ENCODE assay signal across 8 cellular contexts in the genomic region with DNA sequence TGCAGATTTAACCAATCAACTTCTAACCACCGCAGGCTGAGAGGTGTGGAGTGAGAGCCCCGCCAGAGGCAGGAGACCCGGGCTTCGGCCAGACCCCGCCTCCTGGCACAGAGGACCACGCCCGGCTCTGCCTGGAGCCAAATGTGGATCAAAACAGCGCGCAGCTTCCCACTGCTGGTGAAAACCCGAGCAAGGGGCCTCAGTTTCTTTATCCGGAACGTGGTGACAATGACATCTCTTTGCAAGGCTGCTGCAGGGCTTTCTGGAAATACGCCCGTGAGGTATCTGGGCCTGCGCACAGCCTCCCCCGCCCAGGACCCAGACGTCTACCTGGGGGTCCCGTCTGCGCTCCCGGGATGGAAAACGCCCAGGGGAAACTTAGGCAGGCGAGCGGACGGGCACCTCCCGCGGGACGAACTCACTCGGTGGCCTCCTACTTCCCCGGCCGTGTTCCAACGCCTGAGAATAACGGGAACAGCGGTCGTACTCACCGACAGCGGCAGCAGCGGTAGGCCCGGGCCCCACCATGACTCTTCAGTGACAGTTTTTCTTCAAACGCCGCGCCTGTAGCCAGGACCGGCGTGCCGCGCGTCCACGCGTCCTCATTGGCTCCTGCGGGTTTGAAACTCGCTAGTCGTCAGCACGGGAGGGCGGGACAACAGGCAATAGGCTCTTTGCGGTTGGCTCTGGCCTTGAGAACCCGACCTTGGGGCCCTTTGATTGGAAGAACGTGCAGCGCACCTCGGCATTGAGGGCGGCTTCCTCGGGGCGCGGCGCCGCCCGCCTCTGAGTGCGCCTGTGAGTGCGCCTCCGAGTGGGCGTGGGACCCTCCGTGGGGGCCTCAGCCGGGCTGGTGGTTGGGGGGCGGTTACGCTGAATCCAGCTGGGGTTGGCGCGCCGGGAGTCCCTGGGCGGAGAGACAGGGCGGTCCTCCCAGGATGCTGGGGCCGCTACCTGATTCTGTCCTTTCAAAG. TPM values are rescaled to one million over a fixed set of nuclear protein-coding genes. Genes with fewer than 3 reads are reported as not detected.
A peak's percentile ranks its signal among the peaks of the same experiment; 100 is the strongest.
DNase-seq lines count a peak whose midpoint lies in the region; ATAC-seq and TF ChIP-seq lines count a peak whose summit lies in the region.

A gene with protein sequence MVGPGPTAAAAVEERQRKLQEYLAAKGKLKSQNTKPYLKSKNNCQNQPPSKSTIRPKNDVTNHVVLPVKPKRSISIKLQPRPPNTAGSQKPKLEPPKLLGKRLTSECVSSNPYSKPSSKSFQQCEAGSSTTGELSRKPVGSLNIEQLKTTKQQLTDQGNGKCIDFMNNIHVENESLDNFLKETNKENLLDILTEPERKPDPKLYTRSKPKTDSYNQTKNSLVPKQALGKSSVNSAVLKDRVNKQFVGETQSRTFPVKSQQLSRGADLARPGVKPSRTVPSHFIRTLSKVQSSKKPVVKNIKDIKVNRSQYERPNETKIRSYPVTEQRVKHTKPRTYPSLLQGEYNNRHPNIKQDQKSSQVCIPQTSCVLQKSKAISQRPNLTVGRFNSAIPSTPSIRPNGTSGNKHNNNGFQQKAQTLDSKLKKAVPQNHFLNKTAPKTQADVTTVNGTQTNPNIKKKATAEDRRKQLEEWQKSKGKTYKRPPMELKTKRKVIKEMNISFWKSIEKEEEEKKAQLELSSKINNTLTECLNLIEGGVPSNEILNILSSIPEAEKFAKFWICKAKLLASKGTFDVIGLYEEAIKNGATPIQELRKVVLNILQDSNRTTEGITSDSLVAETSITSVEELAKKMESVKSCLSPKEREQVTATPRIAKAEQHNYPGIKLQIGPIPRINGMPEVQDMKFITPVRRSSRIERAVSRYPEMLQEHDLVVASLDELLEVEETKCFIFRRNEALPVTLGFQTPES (minus strand): TSS at position 539 of the 974 bp plus-strand sequence. CDS start 11 bp downstream, at position 528.

- H3K4me1 ChIP-seq in smooth muscle cell (ENCODE audit: low read depth): peaks cover 9% of the 10 kb centered on the region

- peaks cover 3% of the 10 kb centered on the region for H3F3A ChIP-seq in smooth muscle cell (ENCODE audit: low read depth)

- DNase-seq in AG08395 (ENCODE audit: low spot score): peak; percentile 99
- DNase-seq in NCI-H226: peak; percentile 99
- DNase-seq in cardiac fibroblast (ENCODE audit: low read depth in 2 of 2): peak; percentile 98 to 99
- DNase-seq in iPS-NIHi7 (ENCODE audit: extremely low spot score): peak; percentile 99
- DNase-seq in smooth muscle cell (lab: John Stamatoyannopoulos, UW; ENCODE audit: unreplicated experiment): peak; percentile 78

- H3K4me3 ChIP-seq in WI38 (ENCODE audit: low read depth, low read length) (peak within 1 kb of the TSS; percentile 80), cardiac fibroblast (replicated peaks in 1 of 2; ENCODE audit: low read depth in 2 of 2, low read length in 2 of 2) (peak within 1 kb of the TSS; percentile 79 to 82), smooth muscle cell (peak within 1 kb of the TSS; percentile 94)

- no peak within 1 kb of the TSS for H3K27ac ChIP-seq in smooth muscle cell (ENCODE audit: low read depth)

- no peak for TF ChIP-seq CTCF in WI38 (IDR thresholded peaks at IDR 0.05; ENCODE audit: low read depth, low read length)
- TF ChIP-seq CTCF in cardiac fibroblast (IDR thresholded peaks at IDR 0.05; ENCODE audit: low read depth, low read length): no peak
- TF ChIP-seq CTCF in smooth muscle cell (IDR thresholded peaks at IDR 0.05; ENCODE audit: borderline replicate concordance, insufficient read depth, poor library complexity, severe bottlenecking): no peak

- H3K4me2 ChIP-seq in smooth muscle cell: peak within 1 kb of the TSS; percentile 91

- no peaks in the 10 kb centered on the region for H3K9me3 ChIP-seq in smooth muscle cell (replicated peaks; ENCODE audit: low read depth)

- no peaks in the 10 kb centered on the region for H3K27me3 ChIP-seq in smooth muscle cell (ENCODE audit: low read depth)

- no peaks in the 10 kb centered on the region for H4K20me1 ChIP-seq in smooth muscle cell (ENCODE audit: low read depth)

- H3K9ac ChIP-seq in smooth muscle cell (ENCODE audit: low read depth): peak within 1 kb of the TSS; percentile 49

- under 1% methylated on average over 78 of the region's 79 CpGs for WGBS in smooth muscle cell (ENCODE audit: low lambda C conversion rate)

- H3K79me2 ChIP-seq in smooth muscle cell (ENCODE audit: low read depth): peaks cover 27% of the 10 kb centered on the region

- ATAC-seq in GM19023 (IDR thresholded peaks at IDR 0.05; ENCODE audit: unreplicated experiment) (peak; percentile 99), HG03196 (IDR thresholded peaks at IDR 0.05; ENCODE audit: unreplicated experiment) (peak; percentile 98)

- H2AFZ ChIP-seq in smooth muscle cell (ENCODE audit: low read depth): peak within 1 kb of the TSS; percentile 86

- H3K36me3 ChIP-seq in smooth muscle cell (ENCODE audit: low read depth): no peaks in the 10 kb centered on the region

RNA-seq across cellular contexts. Expression of the gene that starts here (rescaled TPM):
- total RNA-seq in smooth muscle cell: 7.8 and 16.7 TPM in 2 replicates
- 5.1 and 6.6 TPM in 2 replicates for polyA plus RNA-seq in smooth muscle cell
